In genomic region chr19:10419646-10420443, GRCh38 we compare ENCODE assay signal across 8 cellular contexts. TPM values are rescaled to one million over a fixed set of nuclear protein-coding genes. Genes with fewer than 3 reads are reported as not detected.
DNase-seq lines count a peak whose midpoint lies in the region; ATAC-seq and TF ChIP-seq lines count a peak whose summit lies in the region.

No MANE protein-coding gene starts in this region.

- DNase-seq in H4 (ENCODE audit: low spot score) (peak; percentile 79), OCI-LY7 (ENCODE audit: low spot score) (peak; percentile 97), adipocyte (ENCODE audit: low read depth) (peak; percentile 51), inferior parietal cortex (ENCODE audit: extremely low spot score) (peak; percentile 60), type B pancreatic cell (ENCODE audit: extremely low spot score, unreplicated experiment) (no peak)

- intact Hi-C loops in OCI-LY7 (cut with micrococcal nuclease; ENCODE audit: unreplicated experiment), result loop anchor here (5.0 kb wide), 1 partner anchor 552 kb away; no protein-coding TSS in a partner anchor

- peaks cover 47% of the 10 kb centered on the region for H3K27me3 ChIP-seq in adipocyte (replicated peaks; ENCODE audit: control insufficient read depth, insufficient read depth, low read length)

- CTCF ChIA-PET in OCI-LY7 (lab: Charles Lee; ENCODE audit: unreplicated experiment), result interaction anchor here (0.6 to 1.3 kb wide), 2 partner anchors 8 to 13 kb away, joined by 3 to 4 read pairs; no protein-coding TSS in a partner anchor

- H3K4me1 ChIP-seq in OCI-LY7 (ENCODE audit: insufficient read depth, low read length, poor library complexity, severe bottlenecking) (peaks cover 59% of the 10 kb centered on the region), adipocyte (ENCODE audit: control insufficient read depth, insufficient read depth, low read length) (peaks cover 27% of the 10 kb centered on the region)

- H2AFZ ChIP-seq in OCI-LY7 (ENCODE audit: low read length), result no peak overlapping the region

- no peaks in the 10 kb centered on the region for H3K9me2 ChIP-seq in OCI-LY7 (ENCODE audit: insufficient read depth, low read length)

- POLR2A ChIA-PET in OCI-LY7 (lab: Charles Lee), result interaction anchor here (0.6 to 4.2 kb wide), 3 partner anchors 8 to 13 kb away, joined by 3 to 60 read pairs (median 3); no protein-coding TSS in a partner anchor

- peaks cover 3% of the 10 kb centered on the region for H3K36me3 Mint-ChIP-seq in type B pancreatic cell

- peak overlapping the region; percentile 27 for H3K27ac Mint-ChIP-seq in type B pancreatic cell

- H3K4me3 ChIP-seq in OCI-LY7 (ENCODE audit: low read depth, low read length, poor library complexity, severe bottlenecking), result peak overlapping the region; percentile 76
- H3K4me3 ChIP-seq in adipocyte (ENCODE audit: low read length), result peak overlapping the region; percentile 27

- no peak for ATAC-seq in GM19455 (IDR thresholded peaks at IDR 0.05; ENCODE audit: unreplicated experiment)
- ATAC-seq in HG03520 (IDR thresholded peaks at IDR 0.05; ENCODE audit: unreplicated experiment), result no peak

- H3K27me3 Mint-ChIP-seq in type B pancreatic cell, result peaks cover 84% of the 10 kb centered on the region

- H3K27ac ChIP-seq in C4-2B, result peak overlapping the region; percentile 27
- H3K27ac ChIP-seq in OCI-LY7 (ENCODE audit: low read depth, low read length, poor library complexity, severe bottlenecking), result peak overlapping the region; percentile 100

- H3K4me2 ChIP-seq in OCI-LY7 (ENCODE audit: low read length), result peak overlapping the region; percentile 72

- TF ChIP-seq CTCF in C4-2B (conservative IDR thresholded peaks at IDR 0.05) (no peak), OCI-LY7 (conservative IDR thresholded peaks at IDR 0.05; ENCODE audit: low read length) (no peak), type B pancreatic cell (conservative IDR thresholded peaks at IDR 0.05) (no peak)

- H3K79me2 ChIP-seq in OCI-LY7 (ENCODE audit: insufficient read depth, low read depth, low read length), result peaks cover 78% of the 10 kb centered on the region

- H3K36me3 ChIP-seq in OCI-LY7 (ENCODE audit: insufficient read depth, low read length) (peaks cover 10% of the 10 kb centered on the region), adipocyte (ENCODE audit: control insufficient read depth, insufficient read depth, low read length, severe bottlenecking) (no peaks in the 10 kb centered on the region)

- no peaks in the 10 kb centered on the region for H3K9me3 Mint-ChIP-seq in type B pancreatic cell

- H3K9ac ChIP-seq in adipocyte (ENCODE audit: low read length), result no peak overlapping the region

- H3K9me3 ChIP-seq in OCI-LY7 (ENCODE audit: low read length) (no peaks in the 10 kb centered on the region), adipocyte (ENCODE audit: control insufficient read depth, low read length) (no peaks in the 10 kb centered on the region)

- TSS peak; percentile 58 for BruUV-seq in OCI-LY7 (replicated peaks; lab: Mats Ljungman, UMichigan)

- H3K4me1 Mint-ChIP-seq in type B pancreatic cell (ENCODE audit: unreplicated experiment), result peaks cover 25% of the 10 kb centered on the region

- peaks cover 13% of the 10 kb centered on the region for H4K20me1 ChIP-seq in OCI-LY7 (ENCODE audit: insufficient read depth, low read length)

- peak overlapping the region; percentile 90 for H3K4me3 Mint-ChIP-seq in type B pancreatic cell

RNA-seq across cellular contexts. Expression of gene PDE4A, which starts 0.5 kb away (rescaled TPM):
- 1.0 and 1.1 TPM in 2 replicates for total RNA-seq in H4 (2014; rRNA removed; shearing (Covaris generic))
- total RNA-seq in OCI-LY7 (2014; rRNA removed; shearing (Covaris generic)), result 9.4 and 16.4 TPM in 2 replicates
- total RNA-seq in OCI-LY7 (2022) (42.4 and 45.1 TPM in 2 replicates), type B pancreatic cell (ENCODE audit: low replicate concordance) (0.90 and 1.6 TPM in 2 replicates)

RNA-seq across cellular contexts. Expression of gene CDC37, which starts 16.5 kb away (rescaled TPM):
- 105 and 132 TPM in 2 replicates for total RNA-seq in H4 (2014; rRNA removed; shearing (Covaris generic))
- 332 and 345 TPM in 2 replicates for total RNA-seq in OCI-LY7 (2014; rRNA removed; shearing (Covaris generic))
- total RNA-seq in OCI-LY7 (2022) (269 and 271 TPM in 2 replicates), type B pancreatic cell (ENCODE audit: low replicate concordance) (125 and 126 TPM in 2 replicates)

RNA-seq across cellular contexts. Expression of gene TYK2, which starts 39.5 kb away (rescaled TPM):
- 28.2 and 37.1 TPM in 2 replicates for total RNA-seq in H4 (2014; rRNA removed; shearing (Covaris generic))
- total RNA-seq in OCI-LY7 (2014; rRNA removed; shearing (Covaris generic)), result 151 and 185 TPM in 2 replicates
- total RNA-seq in OCI-LY7 (2022) (214 and 216 TPM in 2 replicates), type B pancreatic cell (ENCODE audit: low replicate concordance) (96.6 and 131 TPM in 2 replicates)
